ENCODE assay signal across 11 cellular contexts in genomic region chr1:226637147-226637935, GRCh38.
DNase-seq lines count a peak whose midpoint lies in the region; ATAC-seq and TF ChIP-seq lines count a peak whose summit lies in the region.
"Had no signal": no experiment of that assay in that cellular context is flagged by ENCODE, and none has a peak within 500 bp of the region (broad histone marks: within the 10 kb centered on the region; RNA-seq: fewer than 3 reads in every experiment).

No MANE protein-coding gene starts in this region.

- DNase-seq in CD8-positive, alpha-beta T cell, result peak in 1 of 7 experiments; percentile 49
- DNase-seq in fibroblast of peridontal ligament (ENCODE audit: extremely low read depth), result peak; percentile 30
- DNase-seq in osteocyte (ENCODE audit: extremely low spot score, unreplicated experiment), result no peak
- DNase-seq in SW480 (ENCODE audit: low spot score), result no peak
- DNase-seq in stimulated activated CD4-positive, alpha-beta T cell treated with anti-CD3 and anti-CD28 coated beads, Interleukin-15, amount 100 ng/mL, for 24 hours, result no peak

- H3K9me2 ChIP-seq in OCI-LY1 (ENCODE audit: low read depth, low read length), result no peaks in the 10 kb centered on the region

- peak overlapping the region; percentile 4; the same call in 1 of the 2 replicates for H3K9ac ChIP-seq in OCI-LY1 (ENCODE audit: low read length)
- H3K9ac ChIP-seq: parathyroid adenoma had no signal

- no peak for TF ChIP-seq CTCF in CD8-positive, alpha-beta T cell (IDR thresholded peaks at IDR 0.05)
- TF ChIP-seq CTCF in OCI-LY1 (IDR thresholded peaks at IDR 0.05; ENCODE audit: low read length) (peak; percentile 45; the same call in 1 of the 2 replicates), osteocyte (IDR thresholded peaks at IDR 0.05) (peak; percentile 26)

- no peaks in the 10 kb centered on the region for H3F3A ChIP-seq in OCI-LY1 (ENCODE audit: insufficient read depth, low read length)

- H3K9me3 Mint-ChIP-seq in CD8-positive, alpha-beta T cell, result no peaks in the 10 kb centered on the region
- no peaks in the 10 kb centered on the region for H3K9me3 Mint-ChIP-seq in osteocyte (ENCODE audit: unreplicated experiment)

- no peaks in the 10 kb centered on the region for H3K79me2 ChIP-seq in OCI-LY1 (ENCODE audit: insufficient read depth, low read length)
- H3K79me2 ChIP-seq: parathyroid adenoma had no signal

- no peaks in the 10 kb centered on the region for H3K27me3 Mint-ChIP-seq in CD8-positive, alpha-beta T cell (ENCODE audit: low read depth)
- no peaks in the 10 kb centered on the region for H3K27me3 Mint-ChIP-seq in osteocyte (ENCODE audit: unreplicated experiment)

- peaks cover 51% of the 10 kb centered on the region for H3K4me1 Mint-ChIP-seq in CD8-positive, alpha-beta T cell (ENCODE audit: low read depth)
- H3K4me1 Mint-ChIP-seq in osteocyte (ENCODE audit: unreplicated experiment), result no peaks in the 10 kb centered on the region

- peaks cover 82% of the 10 kb centered on the region for H3K36me3 Mint-ChIP-seq in CD8-positive, alpha-beta T cell
- peaks cover 17% of the 10 kb centered on the region for H3K36me3 Mint-ChIP-seq in osteocyte (ENCODE audit: unreplicated experiment)

- no peak overlapping the region for H3K4me3 Mint-ChIP-seq in CD8-positive, alpha-beta T cell
- H3K4me3 Mint-ChIP-seq in osteocyte (ENCODE audit: unreplicated experiment), result no peak overlapping the region

- H2AFZ ChIP-seq in OCI-LY1 (ENCODE audit: low read length), result no peak overlapping the region
- H2AFZ ChIP-seq: parathyroid adenoma had no signal

- H3K27me3 ChIP-seq in CD8-positive, alpha-beta T cell (ENCODE audit: insufficient read depth, low read length), result no peaks in the 10 kb centered on the region
- H3K27me3 ChIP-seq in OCI-LY1 (ENCODE audit: insufficient read depth, low read length), result no peaks in the 10 kb centered on the region

- peaks cover 59% of the 10 kb centered on the region for H3K4me1 ChIP-seq in CD8-positive, alpha-beta T cell (ENCODE audit: insufficient read depth, low read length)
- peaks cover 77% of the 10 kb centered on the region for H3K4me1 ChIP-seq in OCI-LY1 (ENCODE audit: insufficient read depth, low read length, severe bottlenecking)
- H3K4me1 ChIP-seq: parathyroid adenoma had no signal

- no peaks in the 10 kb centered on the region for H4K20me1 ChIP-seq in OCI-LY1 (ENCODE audit: insufficient read depth, low read length)

- H3K9me3 ChIP-seq in CD8-positive, alpha-beta T cell (ENCODE audit: low read length), result no peaks in the 10 kb centered on the region
- no peaks in the 10 kb centered on the region for H3K9me3 ChIP-seq in OCI-LY1 (ENCODE audit: low read length)

- CTCF ChIA-PET in CD8-positive, alpha-beta T cell (lab: Charles Lee), result interaction anchor here (1.0 to 7.5 kb wide), 6 partner anchors 11 to 191 kb away, joined by 3 to 92 read pairs (median 6); no protein-coding TSS in a partner anchor

- POLR2A ChIA-PET in CD8-positive, alpha-beta T cell (lab: Charles Lee), result interaction anchor here (1.0 to 1.5 kb wide), 3 partner anchors 36 to 275 kb away, joined by 3 read pairs; no protein-coding TSS in a partner anchor

- H3K27ac Mint-ChIP-seq in CD8-positive, alpha-beta T cell, result peak overlapping the region; percentile 95
- no peak overlapping the region for H3K27ac Mint-ChIP-seq in osteocyte (ENCODE audit: unreplicated experiment)

- no peak overlapping the region for H3K27ac ChIP-seq in CD8-positive, alpha-beta T cell (ENCODE audit: low read depth, low read length)
- H3K27ac ChIP-seq in OCI-LY1 (ENCODE audit: low read depth, low read length, poor library complexity, severe bottlenecking), result peak overlapping the region; percentile 50
- H3K27ac ChIP-seq: parathyroid adenoma, RWPE1 had no signal

- intact Hi-C loops in CD8-positive, alpha-beta T cell (cut with DNase I, micrococcal nuclease), result no loop called here

- ATAC-seq in CD8-positive, alpha-beta T cell, result no peak
- ATAC-seq in HG02763 (IDR thresholded peaks at IDR 0.05; ENCODE audit: unreplicated experiment) (no peak), HG02884 (IDR thresholded peaks at IDR 0.05; ENCODE audit: unreplicated experiment) (no peak)
- ATAC-seq: GM12878 had no signal

- H3K4me2 ChIP-seq in OCI-LY1 (ENCODE audit: low read length), result no peak overlapping the region

- H3K4me3 ChIP-seq in CD8-positive, alpha-beta T cell (ENCODE audit: low read depth, low read length), result no peak overlapping the region
- no peak overlapping the region for H3K4me3 ChIP-seq in OCI-LY1 (ENCODE audit: low read depth, low read length, poor library complexity, severe bottlenecking)
- H3K4me3 ChIP-seq: GM12878 had no signal

- H3K36me3 ChIP-seq in CD8-positive, alpha-beta T cell (ENCODE audit: insufficient read depth, low read length), result peaks cover 76% of the 10 kb centered on the region
- peaks cover 83% of the 10 kb centered on the region for H3K36me3 ChIP-seq in OCI-LY1 (ENCODE audit: insufficient read depth, low read length)
